In genomic region chr21:38766987-38767722, GRCh38 we compare ENCODE assay signal across 8 cellular contexts. TPM values are rescaled to one million over a fixed set of nuclear protein-coding genes. Genes with fewer than 3 reads are reported as not detected.
DNase-seq lines count a peak whose midpoint lies in the region; ATAC-seq lines count a peak whose summit lies in the region.

No MANE protein-coding gene starts in this region.

- peaks cover 9% of the 10 kb centered on the region for H3K9me3 Mint-ChIP-seq in activated naive CD8-positive, alpha-beta T cell treated with anti-CD3 and anti-CD28 coated beads for 36 hours

- peak overlapping the region; percentile 96 for H3K27ac Mint-ChIP-seq in activated naive CD8-positive, alpha-beta T cell treated with anti-CD3 and anti-CD28 coated beads for 36 hours

- H3K4me1 Mint-ChIP-seq in activated naive CD8-positive, alpha-beta T cell treated with anti-CD3 and anti-CD28 coated beads for 36 hours = peaks cover 39% of the 10 kb centered on the region

- peak overlapping the region; percentile 74 for H3K4me3 Mint-ChIP-seq in activated naive CD8-positive, alpha-beta T cell treated with anti-CD3 and anti-CD28 coated beads for 36 hours

- ATAC-seq in HG03066 (IDR thresholded peaks at IDR 0.05; ENCODE audit: low read depth, unreplicated experiment) = peak; percentile 94

- no peaks in the 10 kb centered on the region for H3K27me3 Mint-ChIP-seq in activated naive CD8-positive, alpha-beta T cell treated with anti-CD3 and anti-CD28 coated beads for 36 hours

- peak; percentile 60 for DNase-seq in NK-92 treated with Interleukin-12 subunit alpha and Interleukin-12 subunit beta, amount 100 ng/mL, for 24 hours (lab: John Stamatoyannopoulos, UW)
- DNase-seq in NK-92 (lab: John Stamatoyannopoulos, UW; ENCODE audit: unreplicated experiment) (no peak), RPMI7951 (ENCODE audit: low read depth) (peak; percentile 37), renal cortical epithelial cell (ENCODE audit: low read depth) (peak; percentile 21), mucosa of gallbladder (ENCODE audit: low spot score) (no peak), AG08395 (ENCODE audit: low spot score) (no peak)
- DNase-seq in activated naive CD8-positive, alpha-beta T cell treated with anti-CD3 and anti-CD28 coated beads for 36 hours = peak; percentile 67

- peaks cover 17% of the 10 kb centered on the region for H3K36me3 Mint-ChIP-seq in activated naive CD8-positive, alpha-beta T cell treated with anti-CD3 and anti-CD28 coated beads for 36 hours

RNA-seq across cellular contexts. Expression of gene ETS2, which starts 38.6 kb away (rescaled TPM):
- total RNA-seq in RPMI7951 (2014; rRNA removed; shearing (Covaris generic)) = 16.0 and 16.1 TPM in 2 replicates
- 10 to 100 TPM; 28.7 to 30.3 TPM for total RNA-seq in activated naive CD8-positive, alpha-beta T cell treated with anti-CD3 and anti-CD28 coated beads for 36 hours
- total RNA-seq in renal cortical epithelial cell (20.8 and 35.3 TPM in 2 replicates), mucosa of gallbladder (93.5 TPM)

Comparison
In these comparisons a context has a peak if more than half of its experiments do, and no peak if none do; other contexts are left out.
1. DNase-seq: peak in NK-92 treated with Interleukin-12 subunit alpha and Interleukin-12 subunit beta, amount 100 ng/mL, for 24 hours (single experiment), RPMI7951 (single experiment), activated naive CD8-positive, alpha-beta T cell treated with anti-CD3 and anti-CD28 coated beads for 36 hours (single experiment) and renal cortical epithelial cell (single experiment); none in NK-92 (single experiment), mucosa of gallbladder (single experiment) and AG08395 (single experiment).